Comparison of ENCODE assay signal across 8 cellular contexts in genomic region chr5:123545506-123545905, GRCh38. TPM values are rescaled to one million over a fixed set of nuclear protein-coding genes. Genes with fewer than 3 reads are reported as not detected.
DNase-seq lines count a peak whose midpoint lies in the region; ATAC-seq, FAIRE-seq and TF ChIP-seq lines count a peak whose summit lies in the region.

No MANE protein-coding gene starts in this region.

- H3K4me3 Mint-ChIP-seq in CD8-positive, alpha-beta T cell = no peak overlapping the region

- peak; percentile 54 for TF ChIP-seq CTCF in CD8-positive, alpha-beta T cell (IDR thresholded peaks at IDR 0.05)
- peak; percentile 60 for TF ChIP-seq CTCF in KMS-11 (conservative IDR thresholded peaks at IDR 0.05; ENCODE audit: low read depth, low read length)
- TF ChIP-seq CTCF in HepG2 (CRISPR knock-in tag; IDR thresholded peaks at IDR 0.05) = 0 out of 2 replicates have a peak, but pooled peaks have one; percentile 6

- peak in 2 of 7 experiments; percentile 25 to 28 for DNase-seq in CD8-positive, alpha-beta T cell
- DNase-seq in activated T-cell treated with anti-CD3 and anti-CD28 coated beads, Interleukin-2, amount 50 U/mL, for 48 hours = peak; percentile 32 to 42
- DNase-seq in HepG2 (ENCODE audit: low spot score) (no peak), mesenteric fat pad (ENCODE audit: low spot score) (no peak), NCI-H1105 treated with DMSO at 0.1 percent for 48 hours (lab: John Stamatoyannopoulos, UW) (no peak)

- no peaks in the 10 kb centered on the region for H3K9me3 Mint-ChIP-seq in CD8-positive, alpha-beta T cell

- POLR2A ChIA-PET in CD8-positive, alpha-beta T cell (lab: Charles Lee) = no interaction called here
- POLR2A ChIA-PET in HepG2 (lab: Yijun Ruan, JAX) = no interaction called here

- no peak overlapping the region for H3K4me3 ChIP-seq in CD8-positive, alpha-beta T cell (ENCODE audit: low read depth, low read length)
- no peak overlapping the region for H3K4me3 ChIP-seq in KMS-11 (IDR thresholded peaks at IDR 0.05; ENCODE audit: insufficient read depth, low read depth, low read length)
- H3K4me3 ChIP-seq in HepG2 (replicated peaks in 1 of 3; ENCODE audit: insufficient read depth in 1 of 3, low read depth in 2 of 3, low read length in 3 of 3) = no peak overlapping the region

- H3K27me3 Mint-ChIP-seq in CD8-positive, alpha-beta T cell (ENCODE audit: low read depth) = no peaks in the 10 kb centered on the region

- H2AFZ ChIP-seq in KMS-11 (ENCODE audit: low read depth) (no peak overlapping the region), HepG2 (ENCODE audit: low read length) (no peak overlapping the region)

- WGBS in HepG2 (ENCODE audit: low lambda C conversion rate) = 98% methylated on average over 7 of the region's 7 CpGs

- H3K36me3 Mint-ChIP-seq in CD8-positive, alpha-beta T cell = peaks cover 20% of the 10 kb centered on the region

- TF ChIP-seq EP300 in HepG2 (IDR thresholded peaks at IDR 0.05; ENCODE audit: low read depth in 2 of 2, low read length in 2 of 2) (no peak), HepG2 (CRISPR knock-in tag; IDR thresholded peaks at IDR 0.05; ENCODE audit: borderline replicate concordance) (no peak)

- no peak overlapping the region for H3K27ac ChIP-seq in CD8-positive, alpha-beta T cell (ENCODE audit: low read depth, low read length)
- H3K27ac ChIP-seq in KMS-11 = no peak overlapping the region
- H3K27ac ChIP-seq in HepG2 (ENCODE audit: extremely low read length, insufficient read depth, low read length) = no peak overlapping the region

- H3K27me3 ChIP-seq in CD8-positive, alpha-beta T cell (ENCODE audit: insufficient read depth, low read length) = no peaks in the 10 kb centered on the region
- H3K27me3 ChIP-seq in KMS-11 (ENCODE audit: insufficient read depth, low read depth) (no peaks in the 10 kb centered on the region), HepG2 (ENCODE audit: control insufficient read depth in 1 of 2, insufficient read depth in 2 of 2, low read length in 2 of 2) (no peaks in the 10 kb centered on the region)

- no peak overlapping the region for H3K4me2 ChIP-seq in KMS-11
- H3K4me2 ChIP-seq in HepG2 (ENCODE audit: low read depth, low read length) = no peak overlapping the region

- intact Hi-C loops in CD8-positive, alpha-beta T cell (cut with DNase I, micrococcal nuclease) = no loop called here
- intact Hi-C loops in HepG2 (cut with micrococcal nuclease; ENCODE audit: unreplicated experiment) = no loop called here

- no peak for ATAC-seq in CD8-positive, alpha-beta T cell
- no peak for ATAC-seq in HepG2
- ATAC-seq in HG03565 (IDR thresholded peaks at IDR 0.05; ENCODE audit: unreplicated experiment) = no peak
- no peak for ATAC-seq in GM18502 (IDR thresholded peaks at IDR 0.05; ENCODE audit: poor library complexity, unreplicated experiment)

- no peak for FAIRE-seq in HepG2 (lab: Jason Lieb, UNC)

- H3K4me1 ChIP-seq in CD8-positive, alpha-beta T cell (ENCODE audit: insufficient read depth, low read length) = peaks cover 22% of the 10 kb centered on the region
- peaks cover 27% of the 10 kb centered on the region for H3K4me1 ChIP-seq in KMS-11 (ENCODE audit: low read depth, poor library complexity, severe bottlenecking)
- peaks cover 10% of the 10 kb centered on the region for H3K4me1 ChIP-seq in HepG2 (ENCODE audit: insufficient read depth, low read length)

- no TSS peak for BruUV-seq in HepG2 (replicated peaks; lab: Mats Ljungman, UMichigan)

- peaks cover 61% of the 10 kb centered on the region for H3K4me1 Mint-ChIP-seq in CD8-positive, alpha-beta T cell (ENCODE audit: low read depth)

- H3K27ac Mint-ChIP-seq in CD8-positive, alpha-beta T cell = no peak overlapping the region

- H3K9me3 ChIP-seq in CD8-positive, alpha-beta T cell (ENCODE audit: low read length) = no peaks in the 10 kb centered on the region
- H3K9me3 ChIP-seq in HepG2 (ENCODE audit: low read length) = no peaks in the 10 kb centered on the region

- no peak for TF ChIP-seq POLR2A in HepG2 (IDR thresholded peaks at IDR 0.05; ENCODE audit: insufficient read depth in 1 of 2, low read depth in 2 of 2, low read length in 2 of 2)

- H4K20me1 ChIP-seq in KMS-11 (ENCODE audit: insufficient read depth) (no peaks in the 10 kb centered on the region), HepG2 (ENCODE audit: insufficient read depth, low read length) (peaks cover 8% of the 10 kb centered on the region; the same call in 1 of the 2 replicates)

- H3K9ac ChIP-seq in KMS-11 (no peak overlapping the region), HepG2 (ENCODE audit: insufficient read depth, low read depth, low read length) (no peak overlapping the region)

- peaks cover 5% of the 10 kb centered on the region; the same call in 1 of the 2 replicates for H3K79me2 ChIP-seq in KMS-11 (ENCODE audit: insufficient read depth, low read depth)
- peaks cover 24% of the 10 kb centered on the region for H3K79me2 ChIP-seq in HepG2 (ENCODE audit: insufficient read depth, low read length)

- H3K36me3 ChIP-seq in CD8-positive, alpha-beta T cell (ENCODE audit: insufficient read depth, low read length) = no peaks in the 10 kb centered on the region
- H3K36me3 ChIP-seq in KMS-11 (ENCODE audit: insufficient read depth) (no peaks in the 10 kb centered on the region), HepG2 (replicated peaks in 1 of 2; ENCODE audit: control insufficient read depth in 1 of 2, insufficient read depth in 2 of 2, low read length in 2 of 2) (peaks cover 1 to 7% of the 10 kb centered on the region in 2 experiments; a peak in 3 of 5 replicates)

- CTCF ChIA-PET in CD8-positive, alpha-beta T cell (lab: Charles Lee) = interaction anchor here (0.7 to 4.5 kb wide), 3 partner anchors 9 to 122 kb away, joined by 3 to 20 read pairs (median 3); partner anchors contain the start of gene CEP120
- CTCF ChIA-PET in HepG2 (lab: Yijun Ruan, JAX; ENCODE audit: low intra/inter-chr PET ratio, low total read pairs) = no interaction called here

- in situ Hi-C loops in HepG2 (cut with HindIII; ENCODE audit: extremely low pct_ligation_motif_present, low pct_unique_long_range_greater_than_20kb) = no loop called here

- no peak for TF ChIP-seq RAD21 in HepG2 (CRISPR knock-in tag; IDR thresholded peaks at IDR 0.05)

TF ChIP-seq in HepG2, 621 proteins besides CTCF, POLR2A, EP300 and RAD21:
- TF ChIP-seq ZMYM4 (CRISPR knock-in tag; IDR thresholded peaks at IDR 0.05) (0 out of 2 replicates have a peak, but pooled peaks have one; percentile 35), HOMEZ (CRISPR knock-in tag; IDR thresholded peaks at IDR 0.05; ENCODE audit: low read depth) (peak; percentile 84), BRD4 (CRISPR knock-in tag; IDR thresholded peaks at IDR 0.05) (no peak)

RNA-seq across cellular contexts. Expression of gene CSNK1G3, which starts 33.5 kb away (rescaled TPM):
- total RNA-seq in CD8-positive, alpha-beta T cell = 10 to 100 TPM; 98.1 to 99.9 TPM
- 31.5 and 35.4 TPM in 2 replicates for total RNA-seq in HepG2 (2016; rRNA removed; fragmentation: Illumina TruSeq; extraction: Trizol)
- 97.8 and 110 TPM in 2 replicates for total RNA-seq in HepG2 (2016; cell fraction: cytosol; rRNA removed; fragmentation: Illumina TruSeq; extraction: Trizol; ENCODE audit: low read depth)
- 29.7 and 30.5 TPM in 2 replicates for total RNA-seq in HepG2 (2016; cell fraction: insoluble cytoplasmic fraction; rRNA removed; fragmentation: Illumina TruSeq; extraction: Trizol)
- 52.6 and 53.8 TPM in 2 replicates for total RNA-seq in HepG2 (2016; cell fraction: membrane; rRNA removed; fragmentation: Illumina TruSeq; extraction: Trizol)
- 22.9 and 25.8 TPM in 2 replicates for total RNA-seq in HepG2 (2016; cell fraction: nucleus; rRNA removed; fragmentation: Illumina TruSeq; extraction: Trizol)
- 11.3 and 12.8 TPM in 2 replicates for polyA plus RNA-seq in HepG2 (2011; rRNA removed)
- polyA plus RNA-seq in HepG2 (2011; cell fraction: cytosol; rRNA removed) = 5.5 and 9.1 TPM in 2 replicates
- 6.0 and 6.6 TPM in 2 replicates for polyA plus RNA-seq in HepG2 (2011; cell fraction: nucleus; rRNA removed)
- polyA plus RNA-seq in HepG2 (2012) = 17.4 and 18.3 TPM in 2 replicates
- 3.0 and 3.4 TPM in 2 replicates for polyA plus RNA-seq in HepG2 (2016; cell fraction: cytosol; fragmentation: Illumina TruSeq; extraction: Trizol; ENCODE audit: low read depth)
- 25.8 and 27.6 TPM in 2 replicates for polyA plus RNA-seq in HepG2 (2016; cell fraction: insoluble cytoplasmic fraction; fragmentation: Illumina TruSeq; extraction: Trizol; ENCODE audit: low read depth)
- polyA plus RNA-seq in HepG2 (2016; cell fraction: membrane; fragmentation: Illumina TruSeq; extraction: Trizol; ENCODE audit: low read depth) = 11.6 and 12.0 TPM in 2 replicates
- 15.2 and 15.7 TPM in 2 replicates for polyA plus RNA-seq in HepG2 (2016; cell fraction: nucleus; fragmentation: Illumina TruSeq; extraction: Trizol; ENCODE audit: insufficient read depth, low read depth)
- 12.8 and 14.1 TPM in 2 replicates for polyA minus RNA-seq in HepG2 (2011; rRNA and poly(A)+ RNA removed; ENCODE audit: low replicate concordance)
- polyA minus RNA-seq in HepG2 (2011; cell fraction: cytosol; rRNA and poly(A)+ RNA removed) = 30.2 and 40.0 TPM in 2 replicates
- polyA minus RNA-seq in HepG2 (2011; cell fraction: nucleus; rRNA and poly(A)+ RNA removed) = 48.9 and 56.9 TPM in 2 replicates
- total RNA-seq in mesenteric fat pad = 39.8 TPM

Comparison
In these comparisons a context has a peak if more than half of its experiments do, and no peak if none do; other contexts are left out.
1. DNase-seq: peak in activated T-cell treated with anti-CD3 and anti-CD28 coated beads, Interleukin-2, amount 50 U/mL, for 48 hours (2 of 2); none in HepG2 (single experiment), mesenteric fat pad (single experiment) and NCI-H1105 treated with DMSO at 0.1 percent for 48 hours (single experiment).
2. CTCF ChIP-seq: peak in every context shown above with its lines; median percentile 60 in KMS-11; 54 in CD8-positive, alpha-beta T cell; 6 in HepG2.